ENCODE assay signal across 1 cellular context in genomic region chr7:134991469-134992339, GRCh38.
TF ChIP-seq lines count a peak whose summit lies in the region.

No MANE protein-coding gene starts in this region.

TF ChIP-seq in HepG2, 621 proteins besides CTCF, POLR2A, EP300 and RAD21 (continued from another document and continues in another):
- TF ChIP-seq, protein P1, sequence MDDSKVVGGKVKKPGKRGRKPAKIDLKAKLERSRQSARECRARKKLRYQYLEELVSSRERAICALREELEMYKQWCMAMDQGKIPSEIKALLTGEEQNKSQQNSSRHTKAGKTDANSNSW (CRISPR knock-in tag; IDR thresholded peaks at IDR 0.05; ENCODE audit: borderline replicate concordance): no peak
- TF ChIP-seq ZSCAN30 (CRISPR knock-in tag; IDR thresholded peaks at IDR 0.05) (no peak), TOE1 (CRISPR knock-in tag; IDR thresholded peaks at IDR 0.05) (no peak; the same call in 1 of the 2 replicates), REL (CRISPR knock-in tag; conservative IDR thresholded peaks at IDR 0.05) (no peak), KAT2B (IDR thresholded peaks at IDR 0.05; ENCODE audit: borderline replicate concordance, low read depth, low read length) (no peak), ZNF841 (CRISPR knock-in tag; IDR thresholded peaks at IDR 0.05; ENCODE audit: borderline replicate concordance) (no peak), ZNF891 (CRISPR knock-in tag; IDR thresholded peaks at IDR 0.05) (no peak), ETV5 (CRISPR knock-in tag; IDR thresholded peaks at IDR 0.05; ENCODE audit: borderline replicate concordance) (peak; percentile 89), JUND (CRISPR knock-in tag; IDR thresholded peaks at IDR 0.05) (no peak), ZNF264 (CRISPR knock-in tag; IDR thresholded peaks at IDR 0.05) (0 out of 2 replicates have a peak, but pooled peaks have one; percentile 15), FIP1L1 (IDR thresholded peaks at IDR 0.05; ENCODE audit: borderline replicate concordance, insufficient read depth, low read depth, low read length) (no peak), JDP2 (CRISPR knock-in tag; IDR thresholded peaks at IDR 0.05; ENCODE audit: borderline replicate concordance) (no peak), ARNT (IDR thresholded peaks at IDR 0.05) (no peak), ZNF263 (CRISPR knock-in tag; IDR thresholded peaks at IDR 0.05) (no peak), KDM4B (CRISPR knock-in tag; IDR thresholded peaks at IDR 0.05) (0 out of 2 replicates have a peak, but pooled peaks have one; percentile 21), NFYC (CRISPR knock-in tag; IDR thresholded peaks at IDR 0.05) (no peak), TBX2 (CRISPR knock-in tag; IDR thresholded peaks at IDR 0.05; ENCODE audit: borderline replicate concordance) (peak; percentile 68), ONECUT2 (CRISPR knock-in tag; IDR thresholded peaks at IDR 0.05) (peak; percentile 36; the same call in 1 of the 2 replicates), ZNF670 (CRISPR knock-in tag; IDR thresholded peaks at IDR 0.05; ENCODE audit: borderline replicate concordance) (no peak), ZNF382 (CRISPR knock-in tag; IDR thresholded peaks at IDR 0.05; ENCODE audit: borderline replicate concordance) (no peak), FOXO1 (CRISPR knock-in tag; IDR thresholded peaks at IDR 0.05) (peak; percentile 77), CBFB (CRISPR knock-in tag; IDR thresholded peaks at IDR 0.05) (0 out of 2 replicates have a peak, but pooled peaks have one; percentile 43), CENPBD1 (CRISPR knock-in tag; IDR thresholded peaks at IDR 0.05; ENCODE audit: borderline replicate concordance, low read depth) (no peak), HNF1A (IDR thresholded peaks at IDR 0.05; ENCODE audit: low read depth) (peak; percentile 73; the same call in 1 of the 2 replicates), HNF1A (CRISPR knock-in tag; IDR thresholded peaks at IDR 0.05; ENCODE audit: borderline replicate concordance) (peak; percentile 67; the same call in 1 of the 2 replicates), ZNF780A (CRISPR knock-in tag; IDR thresholded peaks at IDR 0.05) (no peak), ZBTB42 (CRISPR knock-in tag; IDR thresholded peaks at IDR 0.05) (no peak), RFXANK (CRISPR knock-in tag; IDR thresholded peaks at IDR 0.05) (peak; percentile 54; the same call in 1 of the 2 replicates), ZBTB1 (CRISPR knock-in tag; IDR thresholded peaks at IDR 0.05; ENCODE audit: borderline replicate concordance) (no peak), PCBP1 (IDR thresholded peaks at IDR 0.05; ENCODE audit: borderline replicate concordance, low read depth, low read length) (no peak), ZZZ3 (CRISPR knock-in tag; IDR thresholded peaks at IDR 0.05; ENCODE audit: borderline replicate concordance) (no peak), ZNF441 (CRISPR knock-in tag; IDR thresholded peaks at IDR 0.05; ENCODE audit: borderline replicate concordance) (0 out of 2 replicates have a peak, but pooled peaks have one; percentile 22), RARA (CRISPR knock-in tag; IDR thresholded peaks at IDR 0.05) (peak; percentile 32), ARID5B (CRISPR knock-in tag; IDR thresholded peaks at IDR 0.05) (peak; percentile 83), NPAS2 (CRISPR knock-in tag; IDR thresholded peaks at IDR 0.05; ENCODE audit: borderline replicate concordance) (no peak), CCAR2 (optimal IDR thresholded peaks at IDR 0.05; ENCODE audit: low read depth, low read length) (no peak), DBP (CRISPR knock-in tag; IDR thresholded peaks at IDR 0.05; ENCODE audit: not compliant biosample characterization) (no peak), HOXA5 (CRISPR knock-in tag; IDR thresholded peaks at IDR 0.05) (no peak; the same call in 1 of the 2 replicates), ZNF530 (CRISPR knock-in tag; IDR thresholded peaks at IDR 0.05; ENCODE audit: low read depth) (no peak), ZNF337 (CRISPR knock-in tag; IDR thresholded peaks at IDR 0.05; ENCODE audit: borderline replicate concordance, low read depth) (no peak), ATRX (CRISPR knock-in tag; IDR thresholded peaks at IDR 0.05; ENCODE audit: borderline replicate concordance) (no peak), ZBTB26 (CRISPR knock-in tag; IDR thresholded peaks at IDR 0.05; ENCODE audit: borderline replicate concordance) (no peak), ZNF569 (CRISPR knock-in tag; IDR thresholded peaks at IDR 0.05; ENCODE audit: borderline replicate concordance) (no peak), GZF1 (CRISPR knock-in tag; IDR thresholded peaks at IDR 0.05) (peak; percentile 63; the same call in 1 of the 2 replicates)
- TF ChIP-seq, protein P2, sequence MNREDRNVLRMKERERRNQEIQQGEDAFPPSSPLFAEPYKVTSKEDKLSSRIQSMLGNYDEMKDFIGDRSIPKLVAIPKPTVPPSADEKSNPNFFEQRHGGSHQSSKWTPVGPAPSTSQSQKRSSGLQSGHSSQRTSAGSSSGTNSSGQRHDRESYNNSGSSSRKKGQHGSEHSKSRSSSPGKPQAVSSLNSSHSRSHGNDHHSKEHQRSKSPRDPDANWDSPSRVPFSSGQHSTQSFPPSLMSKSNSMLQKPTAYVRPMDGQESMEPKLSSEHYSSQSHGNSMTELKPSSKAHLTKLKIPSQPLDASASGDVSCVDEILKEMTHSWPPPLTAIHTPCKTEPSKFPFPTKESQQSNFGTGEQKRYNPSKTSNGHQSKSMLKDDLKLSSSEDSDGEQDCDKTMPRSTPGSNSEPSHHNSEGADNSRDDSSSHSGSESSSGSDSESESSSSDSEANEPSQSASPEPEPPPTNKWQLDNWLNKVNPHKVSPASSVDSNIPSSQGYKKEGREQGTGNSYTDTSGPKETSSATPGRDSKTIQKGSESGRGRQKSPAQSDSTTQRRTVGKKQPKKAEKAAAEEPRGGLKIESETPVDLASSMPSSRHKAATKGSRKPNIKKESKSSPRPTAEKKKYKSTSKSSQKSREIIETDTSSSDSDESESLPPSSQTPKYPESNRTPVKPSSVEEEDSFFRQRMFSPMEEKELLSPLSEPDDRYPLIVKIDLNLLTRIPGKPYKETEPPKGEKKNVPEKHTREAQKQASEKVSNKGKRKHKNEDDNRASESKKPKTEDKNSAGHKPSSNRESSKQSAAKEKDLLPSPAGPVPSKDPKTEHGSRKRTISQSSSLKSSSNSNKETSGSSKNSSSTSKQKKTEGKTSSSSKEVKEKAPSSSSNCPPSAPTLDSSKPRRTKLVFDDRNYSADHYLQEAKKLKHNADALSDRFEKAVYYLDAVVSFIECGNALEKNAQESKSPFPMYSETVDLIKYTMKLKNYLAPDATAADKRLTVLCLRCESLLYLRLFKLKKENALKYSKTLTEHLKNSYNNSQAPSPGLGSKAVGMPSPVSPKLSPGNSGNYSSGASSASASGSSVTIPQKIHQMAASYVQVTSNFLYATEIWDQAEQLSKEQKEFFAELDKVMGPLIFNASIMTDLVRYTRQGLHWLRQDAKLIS (CRISPR knock-in tag; IDR thresholded peaks at IDR 0.05): no peak
- TF ChIP-seq, protein P3, sequence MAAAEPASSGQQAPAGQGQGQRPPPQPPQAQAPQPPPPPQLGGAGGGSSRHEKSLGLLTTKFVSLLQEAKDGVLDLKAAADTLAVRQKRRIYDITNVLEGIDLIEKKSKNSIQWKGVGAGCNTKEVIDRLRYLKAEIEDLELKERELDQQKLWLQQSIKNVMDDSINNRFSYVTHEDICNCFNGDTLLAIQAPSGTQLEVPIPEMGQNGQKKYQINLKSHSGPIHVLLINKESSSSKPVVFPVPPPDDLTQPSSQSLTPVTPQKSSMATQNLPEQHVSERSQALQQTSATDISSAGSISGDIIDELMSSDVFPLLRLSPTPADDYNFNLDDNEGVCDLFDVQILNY (CRISPR knock-in tag; conservative IDR thresholded peaks at IDR 0.05): no peak
- TF ChIP-seq, protein P4, sequence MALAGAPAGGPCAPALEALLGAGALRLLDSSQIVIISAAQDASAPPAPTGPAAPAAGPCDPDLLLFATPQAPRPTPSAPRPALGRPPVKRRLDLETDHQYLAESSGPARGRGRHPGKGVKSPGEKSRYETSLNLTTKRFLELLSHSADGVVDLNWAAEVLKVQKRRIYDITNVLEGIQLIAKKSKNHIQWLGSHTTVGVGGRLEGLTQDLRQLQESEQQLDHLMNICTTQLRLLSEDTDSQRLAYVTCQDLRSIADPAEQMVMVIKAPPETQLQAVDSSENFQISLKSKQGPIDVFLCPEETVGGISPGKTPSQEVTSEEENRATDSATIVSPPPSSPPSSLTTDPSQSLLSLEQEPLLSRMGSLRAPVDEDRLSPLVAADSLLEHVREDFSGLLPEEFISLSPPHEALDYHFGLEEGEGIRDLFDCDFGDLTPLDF (CRISPR knock-in tag; IDR thresholded peaks at IDR 0.05): no peak
